ENCODE assay signal across 8 cellular contexts in genomic region chr5:108003178-108003577, GRCh38.
DNase-seq lines count a peak whose midpoint lies in the region; ATAC-seq, FAIRE-seq and TF ChIP-seq lines count a peak whose summit lies in the region.

No MANE protein-coding gene starts in this region.

- FAIRE-seq in RCC 7860 (lab: Jason Lieb, UNC) = peak; percentile 63

- in situ Hi-C loops in GM13976 (cut with MboI; ENCODE audit: low sequenced_read_pairs, unreplicated experiment) (no loop called here), G401 (cut with HindIII; ENCODE audit: low sequenced_read_pairs) (no loop called here)

- TF ChIP-seq CTCF in GM13976 (IDR thresholded peaks at IDR 0.05; ENCODE audit: borderline replicate concordance, control extremely low read depth, extremely low read depth, insufficient read depth, missing control alignments) (no peak), fibroblast of mammary gland (conservative IDR thresholded peaks at IDR 0.05; ENCODE audit: control insufficient read depth, insufficient read depth, low read depth, low read length) (no peak)

- ATAC-seq in HG02852 (IDR thresholded peaks at IDR 0.05; ENCODE audit: unreplicated experiment) = peak; percentile 90

- DNase-seq in A172 (ENCODE audit: low spot score) (peak; percentile 67), GM13976 (ENCODE audit: low spot score) (peak; percentile 51), RCC 7860 (ENCODE audit: low spot score) (peak; percentile 49), fibroblast of mammary gland (ENCODE audit: low read depth) (peak; percentile 51), smooth muscle cell of the brain vasculature (ENCODE audit: low read depth, low spot score) (peak; percentile 49), G401 (ENCODE audit: low spot score) (no peak), NCI-H2227 treated with DMSO at 0.1 percent for 48 hours (lab: John Stamatoyannopoulos, UW) (no peak)

- H3K4me3 ChIP-seq in fibroblast of mammary gland (ENCODE audit: control insufficient read depth, low read depth, low read length) = no peak overlapping the region

Comparison
In these comparisons a context has a peak if more than half of its experiments do, and no peak if none do; other contexts are left out.
1. DNase-seq: peak in A172 (single experiment), GM13976 (single experiment), RCC 7860 (single experiment), fibroblast of mammary gland (single experiment) and smooth muscle cell of the brain vasculature (single experiment); none in G401 (single experiment) and NCI-H2227 treated with DMSO at 0.1 percent for 48 hours (single experiment).